In genomic region chr17:44360826-44361225, GRCh38 we compare ENCODE assay signal across 1 cellular context.
TF ChIP-seq lines count a peak whose summit lies in the region.

No MANE protein-coding gene starts in this region.

TF ChIP-seq in H1, 55 proteins besides CTCF, POLR2A, EP300 and RAD21 (continued from another document):
- no peak for TF ChIP-seq KDM4A (IDR thresholded peaks at IDR 0.05; ENCODE audit: low read depth, low read length, severe bottlenecking)
